Comparison of ENCODE assay signal across 15 cellular contexts in genomic region chr17:39651908-39652634, GRCh38. TPM values are rescaled to one million over a fixed set of nuclear protein-coding genes. Genes with fewer than 3 reads are reported as not detected.
DNase-seq lines count a peak whose midpoint lies in the region; ATAC-seq and TF ChIP-seq lines count a peak whose summit lies in the region.
"Had no signal": no experiment of that assay in that cellular context is flagged by ENCODE, and none has a peak within 500 bp of the region (broad histone marks: within the 10 kb centered on the region; RNA-seq: fewer than 3 reads in every experiment).

No MANE protein-coding gene starts in this region.

- H3K9me3 ChIP-seq in stomach = no peaks in the 10 kb centered on the region
- H3K9me3 ChIP-seq: A549 had no signal

- POLR2A ChIA-PET in activated CD4-positive, alpha-beta T cell treated with anti-CD3 and anti-CD28 coated beads for 36 hours (lab: Charles Lee) = no interaction called here

- H3K27me3 ChIP-seq in stomach = no peaks in the 10 kb centered on the region

- H3K36me3 Mint-ChIP-seq in activated CD4-positive, alpha-beta T cell treated with anti-CD3 and anti-CD28 coated beads for 36 hours (ENCODE audit: low read depth) = no peaks in the 10 kb centered on the region
- no peaks in the 10 kb centered on the region for H3K36me3 Mint-ChIP-seq in activated naive CD8-positive, alpha-beta T cell

- no peak for DNase-seq in activated CD4-positive, alpha-beta T cell treated with anti-CD3 and anti-CD28 coated beads for 36 hours
- DNase-seq in activated CD4-positive, alpha-beta T cell treated with anti-CD3 and anti-CD28 coated beads, Interleukin-2, amount 50 U/mL, for 48 hours = no peak
- DNase-seq in left colon = peak in 1 of 2 donors; percentile 36
- no peak for DNase-seq in stomach
- DNase-seq in NCI-H526 treated with DMSO at 0.1 percent for 48 hours (lab: John Stamatoyannopoulos, UW) = no peak
- DNase-seq: activated CD4-positive, CD25-positive, alpha-beta regulatory T cell treated with anti-CD3 and anti-CD28 coated beads, Interleukin-2, amount 50 U/mL, for 72 hours; effector memory CD4-positive, alpha-beta T cell; SHP77 treated with DMSO at 0.1 percent for 48 hours; stimulated activated CD8-positive, alpha-beta memory T cell treated with anti-CD3 and anti-CD28 coated beads, Interleukin-4, amount 100 ng/mL, for 48 hours had no signal

- H3K9me3 Mint-ChIP-seq in activated CD4-positive, alpha-beta T cell treated with anti-CD3 and anti-CD28 coated beads for 36 hours (ENCODE audit: low read depth) = no peaks in the 10 kb centered on the region
- H3K9me3 Mint-ChIP-seq in activated naive CD8-positive, alpha-beta T cell (ENCODE audit: low read depth) = no peaks in the 10 kb centered on the region

- intact Hi-C loops in activated CD4-positive, alpha-beta T cell treated with anti-CD3 and anti-CD28 coated beads for 36 hours (cut with DNase I, micrococcal nuclease) = no loop called here
- intact Hi-C loops in left colon (cut with DNase I, micrococcal nuclease) (no loop called here), stomach (cut with DNase I; ENCODE audit: low total_unique reads) (no loop called here)

- peak overlapping the region; percentile 9 to 52 (median 35) for H3K27ac ChIP-seq in stomach
- H3K27ac ChIP-seq: A549 had no signal

- peaks cover 0 to 36% (median 28%) of the 10 kb centered on the region in 4 donors for H3K36me3 ChIP-seq in stomach

- H3K4me3 Mint-ChIP-seq in activated CD4-positive, alpha-beta T cell treated with anti-CD3 and anti-CD28 coated beads for 36 hours = no peak overlapping the region
- H3K4me3 Mint-ChIP-seq in activated naive CD8-positive, alpha-beta T cell = peak overlapping the region; percentile 43

- peaks cover 18 to 46% (median 26%) of the 10 kb centered on the region in 4 donors for H3K4me1 ChIP-seq in stomach
- H3K4me1 ChIP-seq: A549 had no signal

- TF ChIP-seq CTCF in stomach (IDR thresholded peaks at IDR 0.05) = no peak

- no peak for TF ChIP-seq EP300 in stomach (IDR thresholded peaks at IDR 0.05)

- H3K27me3 Mint-ChIP-seq in activated CD4-positive, alpha-beta T cell treated with anti-CD3 and anti-CD28 coated beads for 36 hours = no peaks in the 10 kb centered on the region
- H3K27me3 Mint-ChIP-seq in activated naive CD8-positive, alpha-beta T cell = no peaks in the 10 kb centered on the region

- CTCF ChIA-PET in activated CD4-positive, alpha-beta T cell treated with anti-CD3 and anti-CD28 coated beads for 36 hours (lab: Charles Lee) = interaction anchor here (1.0 to 5.6 kb wide), 4 partner anchors 10 to 32 kb away, joined by 3 to 85 read pairs (median 28); partner anchors contain the start of genes PNMT and TCAP

- no peak for ATAC-seq in activated CD4-positive, alpha-beta T cell treated with anti-CD3 and anti-CD28 coated beads for 36 hours
- peak; percentile 86 for ATAC-seq in left colon
- ATAC-seq in HG02763 (IDR thresholded peaks at IDR 0.05; ENCODE audit: unreplicated experiment) = no peak
- no peak for ATAC-seq in GM21528 (IDR thresholded peaks at IDR 0.05; ENCODE audit: low FRiP score, unreplicated experiment)

- H3K4me1 Mint-ChIP-seq in activated CD4-positive, alpha-beta T cell treated with anti-CD3 and anti-CD28 coated beads for 36 hours = peaks cover 26% of the 10 kb centered on the region
- H3K4me1 Mint-ChIP-seq in activated naive CD8-positive, alpha-beta T cell (ENCODE audit: low read depth) = peaks cover 56% of the 10 kb centered on the region

- 35 to 62% (median 39%) methylated on average over 9 to 10 of the region's 10 CpGs for WGBS in stomach, 5 donors

- no peak for TF ChIP-seq POLR2A in stomach (IDR thresholded peaks at IDR 0.05)

- H3K27ac Mint-ChIP-seq in activated CD4-positive, alpha-beta T cell treated with anti-CD3 and anti-CD28 coated beads for 36 hours = peak overlapping the region; percentile 11
- H3K27ac Mint-ChIP-seq in activated naive CD8-positive, alpha-beta T cell = peak overlapping the region; percentile 70

- H3K4me3 ChIP-seq in stomach = no peak overlapping the region
- H3K4me3 ChIP-seq: A549 had no signal

RNA-seq across cellular contexts. Expression of gene TCAP, which starts 13.1 kb away (rescaled TPM):
- under 1 TPM; 0.82 to 0.95 TPM for total RNA-seq in activated CD4-positive, alpha-beta T cell treated with anti-CD3 and anti-CD28 coated beads for 36 hours
- total RNA-seq in left colon = under 1 TPM; 0.43 to 0.50 TPM
- 1 to 10 TPM in 1 of 5 donors, under 1 TPM in 2, not detected in 2; 0.89 to 4.3 (median 0.92) TPM for total RNA-seq in stomach
- polyA plus RNA-seq in stomach = 10 to 100 TPM in 1 of 3 donors, 1 to 10 TPM in 1, under 1 TPM in 1; 0.88 to 14.1 (median 3.5) TPM
- total RNA-seq: Daoy had no signal

RNA-seq across cellular contexts. Expression of gene STARD3, which starts 15.1 kb away (rescaled TPM):
- total RNA-seq in activated CD4-positive, alpha-beta T cell treated with anti-CD3 and anti-CD28 coated beads for 36 hours = 10 to 100 TPM; 46.8 to 77.9 TPM
- total RNA-seq in left colon = 10 to 100 TPM; 37.2 to 44.3 TPM
- total RNA-seq in stomach = 1,000 to 10,000 TPM in 1 of 5 donors, 100 to 1,000 TPM in 1, 10 to 100 TPM in 3; 26.4 to 1,091 (median 72.1) TPM
- polyA plus RNA-seq in stomach = 10 to 100 TPM; 28.1 to 53.5 (median 30.8) TPM

RNA-seq across cellular contexts. Expression of gene PNMT, which starts 16.2 kb away (rescaled TPM):
- total RNA-seq in activated CD4-positive, alpha-beta T cell treated with anti-CD3 and anti-CD28 coated beads for 36 hours = not detected
- total RNA-seq in left colon = 1 to 10 TPM in 1 of 2 donors, under 1 TPM in 1; 0.73 to 1.0 TPM
- total RNA-seq in stomach = 1 to 10 TPM in 2 of 5 donors, under 1 TPM in 1, not detected in 2; 0.45 to 9.0 (median 2.9) TPM
- 10 to 100 TPM in 2 of 3 donors, 1 to 10 TPM in 1; 5.3 to 16.6 (median 13.0) TPM for polyA plus RNA-seq in stomach
- total RNA-seq: Daoy, mononuclear cell had no signal
- polyA plus RNA-seq: A549 had no signal

RNA-seq across cellular contexts. Expression of gene PPP1R1B, which starts 25.3 kb away (rescaled TPM):
- total RNA-seq in activated CD4-positive, alpha-beta T cell treated with anti-CD3 and anti-CD28 coated beads for 36 hours = under 1 TPM in 1 of 2 experiments, not detected in 1; 0.18 TPM
- total RNA-seq in left colon (100 to 1,000 TPM; 259 to 404 TPM), stomach (100 to 1,000 TPM in 1 of 5 donors, 10 to 100 TPM in 2, 1 to 10 TPM in 1, under 1 TPM in 1; 0.58 to 279 (median 11.0) TPM)
- polyA plus RNA-seq in stomach = 10 to 100 TPM in 1 of 3 donors, 1 to 10 TPM in 2; 5.0 to 20.9 (median 9.5) TPM
- total RNA-seq: Daoy, mononuclear cell had no signal

RNA-seq across cellular contexts. Expression of gene PGAP3, which starts 35.8 kb away (rescaled TPM):
- total RNA-seq in activated CD4-positive, alpha-beta T cell treated with anti-CD3 and anti-CD28 coated beads for 36 hours = 10 to 100 TPM in 1 of 2 experiments, 1 to 10 TPM in 1; 8.6 to 11.9 TPM
- total RNA-seq in left colon (10 to 100 TPM; 46.1 to 56.1 TPM), stomach (10 to 100 TPM in 3 of 5 donors, 1 to 10 TPM in 2; 3.2 to 42.9 (median 22.4) TPM)
- 10 to 100 TPM in 2 of 3 donors, 1 to 10 TPM in 1; 9.1 to 21.5 (median 11.2) TPM for polyA plus RNA-seq in stomach
